ENCODE assay signal across 9 cellular contexts in the genomic region with DNA sequence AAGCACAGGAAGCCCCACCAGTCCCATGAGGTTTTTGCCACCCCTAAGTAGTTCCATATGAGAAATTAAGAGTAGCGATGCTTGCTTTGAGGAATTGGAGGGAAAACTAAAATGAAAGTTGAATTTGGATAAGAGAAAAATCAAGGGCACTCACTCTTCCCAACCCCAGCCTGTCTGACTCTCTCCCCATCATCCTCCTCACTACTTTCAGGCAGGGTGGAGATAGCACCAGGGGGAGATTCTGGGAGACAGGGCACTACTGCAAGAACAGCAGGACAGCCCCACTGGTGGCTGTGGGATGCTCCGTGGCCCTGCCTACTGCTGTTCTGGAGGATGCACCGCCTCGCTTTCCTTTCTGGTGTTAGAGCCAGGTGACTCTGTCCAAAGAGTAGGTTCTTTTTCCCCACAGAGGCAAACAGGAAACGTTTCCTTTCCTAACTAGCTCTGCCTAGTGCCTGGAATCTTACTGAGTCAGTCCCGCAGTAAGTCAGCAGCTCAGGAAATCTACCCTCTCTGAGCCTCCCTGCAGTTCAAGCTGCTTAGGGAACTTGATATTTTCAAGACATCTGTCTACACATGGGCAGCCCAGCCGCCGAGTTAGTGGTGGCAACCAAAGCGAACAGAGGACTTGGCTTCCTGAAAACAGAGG. TPM values are rescaled to one million over a fixed set of nuclear protein-coding genes. Genes with fewer than 3 reads are reported as not detected.
DNase-seq lines count a peak whose midpoint lies in the region; ATAC-seq and TF ChIP-seq lines count a peak whose summit lies in the region.
"Had no signal": no experiment of that assay in that cellular context is flagged by ENCODE, and none has a peak within 500 bp of the region (broad histone marks: within the 10 kb centered on the region; RNA-seq: fewer than 3 reads in every experiment).

No MANE protein-coding gene starts in this region.

- no peak for DNase-seq in activated T-cell treated with anti-CD3 and anti-CD28 coated beads, Interleukin-2, amount 50 U/mL, for 24 hours
- DNase-seq in activated T-cell treated with anti-CD3 and anti-CD28 coated beads for 4 hours (no peak), hepatic stellate cell (ENCODE audit: low spot score) (peak; percentile 44), thyroid gland (no peak), KBM-7 (no peak), NCI-H128 (lab: John Stamatoyannopoulos, UW; ENCODE audit: unreplicated experiment) (no peak)
- DNase-seq in activated T-helper 1 cell treated with anti-CD3 and anti-CD28 coated beads, Interleukin-12 subunit alpha, Interleukin-12 subunit beta, Interleukin-2, Interleukin-4 antibody, amounts not matched to agents 30 ng/mL and 10 ng/mL and 1 ng/mL, durations not matched to agents 14 hours and 24 hours and 36 hours (ENCODE audit: low spot score) = no peak

- no peaks in the 10 kb centered on the region for H3K27me3 Mint-ChIP-seq in activated T-cell treated with anti-CD3 and anti-CD28 coated beads, Interleukin-2, amount 50 U/mL, for 24 hours
- H3K27me3 Mint-ChIP-seq in activated T-helper 1 cell treated with anti-CD3 and anti-CD28 coated beads, Interleukin-12 subunit alpha, Interleukin-12 subunit beta, Interleukin-2, Interleukin-4 antibody, amounts not matched to agents 30 ng/mL and 10 ng/mL and 1 ng/mL, durations not matched to agents 14 hours and 24 hours and 36 hours (ENCODE audit: insufficient read depth) = no peaks in the 10 kb centered on the region

- intact Hi-C loops in activated T-helper 1 cell treated with anti-CD3 and anti-CD28 coated beads, Interleukin-12 subunit alpha, Interleukin-12 subunit beta, Interleukin-2, Interleukin-4 antibody, amounts not matched to agents 30 ng/mL and 10 ng/mL and 1 ng/mL, durations not matched to agents 14 hours and 24 hours and 36 hours (cut with micrococcal nuclease) = no loop called here
- intact Hi-C loops in thyroid gland (cut with DNase I) = no loop called here

- no peak for ATAC-seq in HG03460 (IDR thresholded peaks at IDR 0.05; ENCODE audit: unreplicated experiment)

- peaks cover 49% of the 10 kb centered on the region for H3K4me1 Mint-ChIP-seq in activated T-cell treated with anti-CD3 and anti-CD28 coated beads, Interleukin-2, amount 50 U/mL, for 24 hours (ENCODE audit: low read depth)
- peaks cover 36% of the 10 kb centered on the region for H3K4me1 Mint-ChIP-seq in activated T-helper 1 cell treated with anti-CD3 and anti-CD28 coated beads, Interleukin-12 subunit alpha, Interleukin-12 subunit beta, Interleukin-2, Interleukin-4 antibody, amounts not matched to agents 30 ng/mL and 10 ng/mL and 1 ng/mL, durations not matched to agents 14 hours and 24 hours and 36 hours (ENCODE audit: low read depth)
- H3K4me1 Mint-ChIP-seq: brain had no signal

- H3K36me3 ChIP-seq in thyroid gland = no peaks in the 10 kb centered on the region

- no peak for TF ChIP-seq CTCF in thyroid gland (IDR thresholded peaks at IDR 0.05)

- H3K27ac ChIP-seq in thyroid gland = peak overlapping the region; percentile 38 to 65 (median 58)

- no peaks in the 10 kb centered on the region for H3K36me3 Mint-ChIP-seq in activated T-cell treated with anti-CD3 and anti-CD28 coated beads, Interleukin-2, amount 50 U/mL, for 24 hours (ENCODE audit: low read depth)
- peaks cover 2% of the 10 kb centered on the region for H3K36me3 Mint-ChIP-seq in activated T-helper 1 cell treated with anti-CD3 and anti-CD28 coated beads, Interleukin-12 subunit alpha, Interleukin-12 subunit beta, Interleukin-2, Interleukin-4 antibody, amounts not matched to agents 30 ng/mL and 10 ng/mL and 1 ng/mL, durations not matched to agents 14 hours and 24 hours and 36 hours (ENCODE audit: low read depth)
- H3K36me3 Mint-ChIP-seq: brain had no signal

- H3K9me3 ChIP-seq in thyroid gland = no peaks in the 10 kb centered on the region

- TF ChIP-seq POLR2A in thyroid gland (IDR thresholded peaks at IDR 0.05) = no peak

- no peak overlapping the region for H3K4me3 ChIP-seq in thyroid gland (replicated peaks in 1 of 3)

- no peaks in the 10 kb centered on the region for H3K27me3 ChIP-seq in thyroid gland

- 59 to 63% methylated on average over 9 of the region's 9 CpGs for WGBS in thyroid gland, 2 donors

- peak overlapping the region; percentile 76 for H3K4me3 Mint-ChIP-seq in activated T-cell treated with anti-CD3 and anti-CD28 coated beads, Interleukin-2, amount 50 U/mL, for 24 hours
- peak overlapping the region; percentile 43 for H3K4me3 Mint-ChIP-seq in activated T-helper 1 cell treated with anti-CD3 and anti-CD28 coated beads, Interleukin-12 subunit alpha, Interleukin-12 subunit beta, Interleukin-2, Interleukin-4 antibody, amounts not matched to agents 30 ng/mL and 10 ng/mL and 1 ng/mL, durations not matched to agents 14 hours and 24 hours and 36 hours
- H3K4me3 Mint-ChIP-seq: brain had no signal

- in situ Hi-C loops in KBM-7 (cut with MboI; ENCODE audit: low pct_unique_long_range_greater_than_20kb, low sequenced_read_pairs) = no loop called here

- H3K4me1 ChIP-seq in thyroid gland = peaks cover 0 to 5% of the 10 kb centered on the region in 2 donors

- H3K27ac Mint-ChIP-seq in activated T-cell treated with anti-CD3 and anti-CD28 coated beads, Interleukin-2, amount 50 U/mL, for 24 hours = peak overlapping the region; percentile 87
- H3K27ac Mint-ChIP-seq in activated T-helper 1 cell treated with anti-CD3 and anti-CD28 coated beads, Interleukin-12 subunit alpha, Interleukin-12 subunit beta, Interleukin-2, Interleukin-4 antibody, amounts not matched to agents 30 ng/mL and 10 ng/mL and 1 ng/mL, durations not matched to agents 14 hours and 24 hours and 36 hours = no peak overlapping the region
- H3K27ac Mint-ChIP-seq: brain had no signal

- no peaks in the 10 kb centered on the region for H3K9me3 Mint-ChIP-seq in activated T-cell treated with anti-CD3 and anti-CD28 coated beads, Interleukin-2, amount 50 U/mL, for 24 hours
- H3K9me3 Mint-ChIP-seq in activated T-helper 1 cell treated with anti-CD3 and anti-CD28 coated beads, Interleukin-12 subunit alpha, Interleukin-12 subunit beta, Interleukin-2, Interleukin-4 antibody, amounts not matched to agents 30 ng/mL and 10 ng/mL and 1 ng/mL, durations not matched to agents 14 hours and 24 hours and 36 hours = no peaks in the 10 kb centered on the region

RNA-seq across cellular contexts. Expression of gene HLA-E, which starts 11.2 kb away (rescaled TPM):
- 476 and 483 TPM in 2 replicates for total RNA-seq in activated T-helper 1 cell treated with anti-CD3 and anti-CD28 coated beads, Interleukin-12 subunit alpha, Interleukin-12 subunit beta, Interleukin-2, Interleukin-4 antibody, amounts not matched to agents 30 ng/mL and 10 ng/mL and 1 ng/mL, durations not matched to agents 14 hours and 24 hours and 36 hours
- 100 to 1,000 TPM; 382 to 717 (median 457) TPM for total RNA-seq in thyroid gland

RNA-seq across cellular contexts. Expression of gene GNL1, which starts 55.7 kb away (rescaled TPM):
- 86.3 and 92.4 TPM in 2 replicates for total RNA-seq in activated T-helper 1 cell treated with anti-CD3 and anti-CD28 coated beads, Interleukin-12 subunit alpha, Interleukin-12 subunit beta, Interleukin-2, Interleukin-4 antibody, amounts not matched to agents 30 ng/mL and 10 ng/mL and 1 ng/mL, durations not matched to agents 14 hours and 24 hours and 36 hours
- 10 to 100 TPM; 33.9 to 77.7 (median 37.7) TPM for total RNA-seq in thyroid gland

RNA-seq across cellular contexts. Expression of gene PRR3, which starts 56.5 kb away (rescaled TPM):
- total RNA-seq in activated T-helper 1 cell treated with anti-CD3 and anti-CD28 coated beads, Interleukin-12 subunit alpha, Interleukin-12 subunit beta, Interleukin-2, Interleukin-4 antibody, amounts not matched to agents 30 ng/mL and 10 ng/mL and 1 ng/mL, durations not matched to agents 14 hours and 24 hours and 36 hours = 41.6 and 42.1 TPM in 2 replicates
- 10 to 100 TPM in 2 of 4 donors, 1 to 10 TPM in 2; 7.4 to 18.0 (median 12.2) TPM for total RNA-seq in thyroid gland
